1 cellular context compared by ENCODE assay signal in the genomic region with DNA sequence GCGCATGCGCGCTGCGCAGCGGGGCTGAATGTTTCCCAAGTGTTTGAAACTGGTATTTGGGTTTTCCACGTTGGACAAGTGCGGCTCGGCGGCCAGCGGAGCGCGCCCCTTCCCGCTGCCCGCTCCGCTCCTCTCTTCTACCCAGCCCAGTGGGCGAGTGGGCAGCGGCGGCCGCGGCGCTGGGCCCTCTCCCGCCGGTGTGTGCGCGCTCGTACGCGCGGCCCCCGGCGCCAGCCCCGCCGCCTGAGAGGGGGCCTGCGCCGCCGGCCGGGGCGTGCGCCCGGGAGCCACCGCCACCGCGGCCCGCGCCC.
A peak's percentile ranks its signal among the peaks of the same experiment; 100 is the strongest.
TF ChIP-seq lines count a peak whose summit lies in the region.

A gene with protein sequence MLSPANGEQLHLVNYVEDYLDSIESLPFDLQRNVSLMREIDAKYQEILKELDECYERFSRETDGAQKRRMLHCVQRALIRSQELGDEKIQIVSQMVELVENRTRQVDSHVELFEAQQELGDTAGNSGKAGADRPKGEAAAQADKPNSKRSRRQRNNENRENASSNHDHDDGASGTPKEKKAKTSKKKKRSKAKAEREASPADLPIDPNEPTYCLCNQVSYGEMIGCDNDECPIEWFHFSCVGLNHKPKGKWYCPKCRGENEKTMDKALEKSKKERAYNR (plus strand): TSS at position 59 of the 311 bp plus-strand sequence. CDS start 450 bp downstream, outside the sequence.

TF ChIP-seq in H1, 55 proteins besides CTCF, POLR2A, EP300 and RAD21:
- peak; percentile 50 for TF ChIP-seq TAF7 (optimal IDR thresholded peaks at IDR 0.05; ENCODE audit: borderline replicate concordance, low read depth, low read length)
- no peak for TF ChIP-seq BRCA1 (IDR thresholded peaks at IDR 0.05; ENCODE audit: low read depth, low read length)
- TF ChIP-seq NRF1 (IDR thresholded peaks at IDR 0.05; ENCODE audit: low read depth, low read length) = peak; percentile 56
